23 cellular contexts compared by ENCODE assay signal in the genomic region with DNA sequence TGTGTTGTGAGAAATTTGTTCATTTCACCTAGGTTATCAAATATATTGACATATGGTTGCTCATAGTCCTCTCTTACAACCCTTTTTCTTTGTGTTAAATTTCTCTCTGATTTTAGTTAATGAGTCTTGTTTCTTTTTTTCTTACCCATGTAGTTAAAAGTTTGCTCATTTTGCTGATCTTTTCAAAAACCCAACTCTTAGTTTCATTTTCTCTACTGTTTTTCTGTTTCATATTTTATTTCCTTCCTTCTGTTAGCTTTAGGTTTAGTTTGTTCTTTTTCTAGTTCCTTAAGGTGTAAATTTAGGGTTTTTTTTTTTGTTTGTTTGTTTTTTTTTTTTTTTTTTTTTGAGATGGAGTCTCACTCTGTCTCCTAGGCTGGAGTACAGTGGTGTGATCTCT.
"Had no signal": no experiment of that assay in that cellular context is flagged by ENCODE, and none has a peak within 500 bp of the region (broad histone marks: within the 10 kb centered on the region; RNA-seq: fewer than 3 reads in every experiment).

No MANE protein-coding gene starts in this region.

- H3K4me3 ChIP-seq: breast epithelium, esophagus muscularis mucosa, heart right ventricle, pancreas, prostate gland, smooth muscle cell, thyroid gland, upper lobe of left lung had no signal

- H3K27me3 ChIP-seq: breast epithelium, esophagus muscularis mucosa, foreskin keratinocyte, heart right ventricle, pancreas, thyroid gland, upper lobe of left lung had no signal

- H3K4me1 ChIP-seq: breast epithelium, esophagus muscularis mucosa, foreskin keratinocyte, heart right ventricle, pancreas, prostate gland, thyroid gland, upper lobe of left lung had no signal

- H3K4me2 ChIP-seq: smooth muscle cell had no signal

- H3K9me3 ChIP-seq: breast epithelium, esophagus muscularis mucosa, heart right ventricle, pancreas, prostate gland, thyroid gland, upper lobe of left lung had no signal

- FAIRE-seq: pancreas had no signal

- H3K27ac ChIP-seq: breast epithelium, esophagus muscularis mucosa, foreskin keratinocyte, heart right ventricle, pancreas, prostate gland, thyroid gland, upper lobe of left lung had no signal

- ATAC-seq: activated CD4-positive, alpha-beta T cell treated with anti-CD3 and anti-CD28 coated beads for 36 hours; foreskin keratinocyte; heart right ventricle; naive thymus-derived CD4-positive, alpha-beta T cell; pancreas; stimulated activated memory B cell treated with anti-CD40 and anti-IgM and Interleukin-4, amounts not matched to agents 10 μg/mL and 1 μg/mL and 100 μg/mL, for 72 hours; stimulated activated naive CD8-positive, alpha-beta T cell treated with anti-CD3 and anti-CD28 coated beads, Interleukin-15, amount 100 ng/mL, for 72 hours had no signal

- H3K36me3 ChIP-seq: breast epithelium, pancreas, prostate gland, thyroid gland, upper lobe of left lung had no signal

- DNase-seq: activated CD4-positive, alpha-beta T cell treated with anti-CD3 and anti-CD28 coated beads for 36 hours; activated CD4-positive, CD25-positive, alpha-beta regulatory T cell; activated effector memory CD4-positive, alpha-beta T cell treated with anti-CD3 and anti-CD28 coated beads, Interleukin-2, amount 50 U/mL, for 16 hours; activated naive CD4-positive, alpha-beta T cell treated with anti-CD3 and anti-CD28 coated beads for 36 hours; activated T-cell treated with anti-CD3 and anti-CD28 coated beads, Interleukin-2, amount 50 U/mL, for 48 hours; central memory CD4-positive, alpha-beta T cell; heart right ventricle; naive thymus-derived CD4-positive, alpha-beta T cell; pancreas; retina; stimulated activated CD4-positive, alpha-beta T cell treated with anti-CD3 and anti-CD28 coated beads, Interleukin-1b, Interleukin-23, amount 100 ng/mL, for 48 hours; stimulated activated CD4-positive, alpha-beta T cell treated with anti-CD3 and anti-CD28 coated beads, Interleukin-4, amount 100 ng/mL, for 4 hours; stimulated activated CD8-positive, alpha-beta memory T cell treated with anti-CD3 and anti-CD28 coated beads, Interleukin-4, amount 100 ng/mL, for 48 hours; stimulated activated naive CD8-positive, alpha-beta T cell treated with anti-CD3 and anti-CD28 coated beads, Interleukin-15, amount 100 ng/mL, for 72 hours; substantia nigra; thyroid gland; upper lobe of left lung had no signal
